In the genomic region with DNA sequence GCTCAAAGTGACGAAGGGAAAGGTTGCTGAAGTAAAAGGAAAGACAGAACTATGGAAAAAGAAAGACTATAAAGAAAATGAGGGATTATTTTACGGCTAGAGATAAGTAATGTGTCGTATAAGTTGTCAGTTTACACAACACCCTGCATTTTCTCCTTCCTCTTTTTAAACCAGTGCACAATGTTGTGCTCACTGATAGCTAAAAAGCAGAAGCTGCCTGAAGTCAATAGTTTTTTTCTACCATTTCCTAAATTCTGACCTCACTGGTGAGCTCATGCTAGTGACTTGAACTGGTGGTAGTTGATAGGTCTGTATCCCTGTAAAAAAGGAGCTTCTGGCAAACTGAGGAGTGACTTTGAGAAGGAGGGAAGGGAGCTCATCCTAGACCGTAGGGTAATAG, we compare ENCODE assay signal across 18 cellular contexts.
A peak's percentile ranks its signal among the peaks of the same experiment; 100 is the strongest.
DNase-seq lines count a peak whose midpoint lies in the region; ATAC-seq and TF ChIP-seq lines count a peak whose summit lies in the region.
"Had no signal": no experiment of that assay in that cellular context is flagged by ENCODE, and none has a peak within 500 bp of the region (broad histone marks: within the 10 kb centered on the region; RNA-seq: fewer than 3 reads in every experiment).

No MANE protein-coding gene starts in this region.

- no peaks in the 10 kb centered on the region for H3K9me2 ChIP-seq in SK-N-SH

- WGBS in SK-N-SH (ENCODE audit: low lambda C conversion rate), result 51% methylated on average over 4 of the region's 4 CpGs

- H3K27ac ChIP-seq in cingulate gyrus (ENCODE audit: low read depth, low read length) (peak overlapping the region; percentile 16), SK-N-SH (ENCODE audit: low read depth in 2 of 2, low read length in 1 of 2) (no peak overlapping the region)
- H3K27ac ChIP-seq: sigmoid colon, vagina had no signal

- no peak for TF ChIP-seq CTCF in NB4 (IDR thresholded peaks at IDR 0.05; ENCODE audit: low read depth, low read length)
- TF ChIP-seq CTCF in SK-N-SH (IDR thresholded peaks at IDR 0.05), result no peak

- no peaks in the 10 kb centered on the region for H3F3A ChIP-seq in SK-N-SH (replicated peaks; ENCODE audit: insufficient read depth)

- TF ChIP-seq EP300 in SK-N-SH (IDR thresholded peaks at IDR 0.05; ENCODE audit: borderline replicate concordance in 1 of 2, low read depth in 1 of 2, low read length in 1 of 2), result no peak

- no peaks in the 10 kb centered on the region for H3K79me2 ChIP-seq in SK-N-SH (ENCODE audit: insufficient read depth)

- POLR2A ChIA-PET in SK-N-SH (lab: Yijun Ruan, JAX), result no interaction called here

- no peak overlapping the region for H3K9ac ChIP-seq in SK-N-SH

- H4K20me1 ChIP-seq in SK-N-SH (ENCODE audit: insufficient read depth), result no peaks in the 10 kb centered on the region

- CTCF ChIA-PET in SK-N-SH (lab: Yijun Ruan, JAX), result interaction anchor here (0.5 to 1.5 kb wide), 3 partner anchors 258 to 734 kb away, joined by 3 to 5 read pairs (median 3); no protein-coding TSS in a partner anchor

- no peak for TF ChIP-seq POLR2A in NB4 (IDR thresholded peaks at IDR 0.05; ENCODE audit: extremely low read depth, insufficient read length)

- H3K36me3 ChIP-seq in SK-N-SH (replicated peaks in 1 of 2; ENCODE audit: control insufficient read depth in 1 of 2, insufficient read depth in 2 of 2, low read length in 1 of 2), result no peaks in the 10 kb centered on the region
- H3K36me3 ChIP-seq: sigmoid colon, vagina had no signal

- no peak overlapping the region for H3K4me2 ChIP-seq in SK-N-SH

- ATAC-seq in GM18868 (IDR thresholded peaks at IDR 0.05; ENCODE audit: unreplicated experiment) (peak; percentile 66), HG03521 (IDR thresholded peaks at IDR 0.05; ENCODE audit: unreplicated experiment) (no peak)
- ATAC-seq: activated CD8-positive, alpha-beta memory T cell treated with anti-CD3 and anti-CD28 coated beads, Interleukin-2, amount 10 ng/mL, durations not matched to agents 7 days and 5 days; WTC11 had no signal

- peak; percentile 87 for DNase-seq in NB4 (ENCODE audit: low read depth)
- DNase-seq in pons (ENCODE audit: low spot score), result peak; percentile 71
- DNase-seq in D341Med (ENCODE audit: low spot score), result no peak
- DNase-seq in SK-N-SH, result no peak
- DNase-seq: activated CD8-positive, alpha-beta memory T cell treated with anti-CD3 and anti-CD28 coated beads, Interleukin-2, amount 10 ng/mL, durations not matched to agents 7 days and 5 days; activated naive CD4-positive, alpha-beta T cell treated with anti-CD3 and anti-CD28 coated beads, Interleukin-2, amount 10 ng/mL, durations not matched to agents 7 days and 5 days; CD8-positive, alpha-beta memory T cell; kidney; NCI-H1930; NCI-H69; sigmoid colon; stimulated activated CD4-positive, alpha-beta T cell treated with anti-CD3 and anti-CD28 coated beads, Interleukin-4, amount 100 ng/mL, for 24 hours; stimulated activated naive CD4-positive, alpha-beta T cell treated with Interleukin-2 at 50 U/mL for 16 hours had no signal

- no peaks in the 10 kb centered on the region for H3K4me1 ChIP-seq in SK-N-SH (ENCODE audit: control insufficient read depth in 1 of 2, insufficient read depth in 2 of 2, low read depth in 1 of 2, low read length in 1 of 2)
- H3K4me1 ChIP-seq: vagina had no signal

- H3K9me3 ChIP-seq in SK-N-SH, result no peaks in the 10 kb centered on the region
- H3K9me3 ChIP-seq: sigmoid colon, vagina had no signal

- no peak overlapping the region for H2AFZ ChIP-seq in SK-N-SH (ENCODE audit: low read depth)

- H3K4me3 ChIP-seq in NB4 (ENCODE audit: low read depth, low read length) (no peak overlapping the region), SK-N-SH (ENCODE audit: low read depth in 2 of 2, low read length in 1 of 2) (no peak overlapping the region)
- H3K4me3 ChIP-seq: sigmoid colon, vagina had no signal

- H3K27me3 ChIP-seq in SK-N-SH (ENCODE audit: insufficient read depth), result no peaks in the 10 kb centered on the region
- H3K27me3 ChIP-seq: sigmoid colon, vagina had no signal

- no peak for TF ChIP-seq RAD21 in SK-N-SH (IDR thresholded peaks at IDR 0.05; ENCODE audit: low read length)

TF ChIP-seq in SK-N-SH, 30 proteins besides CTCF, POLR2A, EP300 and RAD21:
- TF ChIP-seq, protein P1, sequence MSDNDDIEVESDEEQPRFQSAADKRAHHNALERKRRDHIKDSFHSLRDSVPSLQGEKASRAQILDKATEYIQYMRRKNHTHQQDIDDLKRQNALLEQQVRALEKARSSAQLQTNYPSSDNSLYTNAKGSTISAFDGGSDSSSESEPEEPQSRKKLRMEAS (IDR thresholded peaks at IDR 0.05; ENCODE audit: low read depth), result no peak
- TF ChIP-seq, protein P2, sequence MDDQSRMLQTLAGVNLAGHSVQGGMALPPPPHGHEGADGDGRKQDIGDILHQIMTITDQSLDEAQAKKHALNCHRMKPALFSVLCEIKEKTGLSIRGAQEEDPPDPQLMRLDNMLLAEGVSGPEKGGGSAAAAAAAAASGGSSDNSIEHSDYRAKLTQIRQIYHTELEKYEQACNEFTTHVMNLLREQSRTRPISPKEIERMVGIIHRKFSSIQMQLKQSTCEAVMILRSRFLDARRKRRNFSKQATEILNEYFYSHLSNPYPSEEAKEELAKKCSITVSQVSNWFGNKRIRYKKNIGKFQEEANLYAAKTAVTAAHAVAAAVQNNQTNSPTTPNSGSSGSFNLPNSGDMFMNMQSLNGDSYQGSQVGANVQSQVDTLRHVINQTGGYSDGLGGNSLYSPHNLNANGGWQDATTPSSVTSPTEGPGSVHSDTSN (IDR thresholded peaks at IDR 0.05), result no peak
- TF ChIP-seq EZH2phosphoT487 (IDR thresholded peaks at IDR 0.05; ENCODE audit: borderline replicate concordance, low read depth), result no peak
- no peak for TF ChIP-seq SMC3 (IDR thresholded peaks at IDR 0.05; ENCODE audit: low read depth, low read length)

Comparison
In these comparisons a context has a peak if more than half of its experiments do, and no peak if none do; other contexts are left out.
1. DNase-seq: peak in NB4 (single experiment) and pons (single experiment); none in D341Med (single experiment) and SK-N-SH (single experiment).